Comparison of ENCODE assay signal across 23 cellular contexts in the genomic region with DNA sequence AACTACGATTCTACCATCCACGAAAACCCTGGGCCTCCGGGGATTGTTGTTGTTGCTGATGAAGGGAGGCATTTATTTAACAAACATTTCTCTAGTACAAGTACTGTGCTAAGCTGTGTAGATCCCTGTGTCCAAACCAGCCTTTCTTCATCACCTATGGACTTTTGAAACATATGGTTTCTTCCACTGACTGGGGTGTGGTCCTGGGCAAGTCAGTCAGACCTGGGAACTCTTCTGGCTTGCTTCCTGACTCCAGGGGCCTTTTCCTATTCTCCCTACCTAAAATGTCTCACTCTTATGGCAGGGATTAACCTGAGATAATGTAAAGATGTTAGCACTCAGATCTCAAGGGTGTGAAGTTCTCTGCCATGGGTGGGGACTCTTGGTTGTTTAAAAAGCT.
"Had no signal": no experiment of that assay in that cellular context is flagged by ENCODE, and none has a peak within 500 bp of the region (broad histone marks: within the 10 kb centered on the region; RNA-seq: fewer than 3 reads in every experiment).

No MANE protein-coding gene starts in this region.

- ATAC-seq: gastroesophageal sphincter; lower lobe of right lung; natural killer cell treated with Interleukin-12 subunit alpha and Interleukin-12 subunit beta and Interleukin-15 and Interleukin-18, amount 100 ng/mL, for 72 hours; right lobe of liver; stimulated activated memory B cell treated with anti-CD40 and anti-IgM and Interleukin-4, amounts not matched to agents 10 μg/mL and 1 μg/mL and 100 μg/mL, for 72 hours; upper lobe of right lung had no signal

- DNase-seq: effector CD8-positive, alpha-beta T cell; glutamatergic neuron; immature natural killer cell; left ventricle myocardium inferior; lower lobe of right lung; mesenchymal stem cell; retina; right lobe of liver; spleen; stimulated activated CD4-positive, alpha-beta T cell treated with anti-CD3 and anti-CD28 coated beads, Interleukin-15, amount 100 ng/mL, for 24 hours; stimulated activated CD4-positive, alpha-beta T cell treated with anti-CD3 and anti-CD28 coated beads, Interleukin-1b, Interleukin-23, amount 100 ng/mL, for 48 hours; stimulated activated CD4-positive, alpha-beta T cell treated with anti-CD3 and anti-CD28 coated beads, Interleukin-4, amount 100 ng/mL, for 24 hours; tibial artery; upper lobe of right lung had no signal

- H3K36me3 ChIP-seq: right lobe of liver had no signal

- H3K9me3 Mint-ChIP-seq: natural killer cell treated with Interleukin-12 subunit alpha and Interleukin-12 subunit beta and Interleukin-15 and Interleukin-18, amount 100 ng/mL, for 72 hours; stimulated activated memory B cell treated with anti-CD40 and anti-IgM and Interleukin-4, amounts not matched to agents 10 μg/mL and 1 μg/mL and 100 μg/mL, for 72 hours; stimulated activated naive CD8-positive, alpha-beta T cell treated with anti-CD3 and anti-CD28 coated beads, Interleukin-15, Interleukin-2, amounts not matched to agents 100 ng/mL and 50 ng/mL, for 24 hours had no signal

- H3K4me3 Mint-ChIP-seq: immature natural killer cell; natural killer cell treated with Interleukin-12 subunit alpha and Interleukin-12 subunit beta and Interleukin-15 and Interleukin-18, amount 100 ng/mL, for 72 hours; stimulated activated memory B cell treated with anti-CD40 and anti-IgM and Interleukin-4, amounts not matched to agents 10 μg/mL and 1 μg/mL and 100 μg/mL, for 72 hours; stimulated activated naive CD8-positive, alpha-beta T cell treated with anti-CD3 and anti-CD28 coated beads, Interleukin-15, Interleukin-2, amounts not matched to agents 100 ng/mL and 50 ng/mL, for 24 hours had no signal

- H3K27ac Mint-ChIP-seq: immature natural killer cell; natural killer cell treated with Interleukin-12 subunit alpha and Interleukin-12 subunit beta and Interleukin-15 and Interleukin-18, amount 100 ng/mL, for 72 hours; stimulated activated memory B cell treated with anti-CD40 and anti-IgM and Interleukin-4, amounts not matched to agents 10 μg/mL and 1 μg/mL and 100 μg/mL, for 72 hours; stimulated activated naive CD8-positive, alpha-beta T cell treated with anti-CD3 and anti-CD28 coated beads, Interleukin-15, Interleukin-2, amounts not matched to agents 100 ng/mL and 50 ng/mL, for 24 hours had no signal

- H3K27me3 ChIP-seq: esophagus muscularis mucosa, gastroesophageal sphincter, right lobe of liver, tibial artery, upper lobe of right lung, vagina had no signal

- H3K4me1 ChIP-seq: parathyroid adenoma, prostate gland, right lobe of liver had no signal

- H3K27ac ChIP-seq: coronary artery, esophagus muscularis mucosa, gastroesophageal sphincter, left ventricle myocardium inferior, lower lobe of right lung, parathyroid adenoma, prostate gland, right lobe of liver, spleen, tibial artery, upper lobe of right lung, vagina had no signal

- H3K9ac ChIP-seq: parathyroid adenoma had no signal

- H3K4me3 ChIP-seq: coronary artery, esophagus muscularis mucosa, gastroesophageal sphincter, left ventricle myocardium inferior, lower lobe of right lung, prostate gland, right lobe of liver, spleen, tibial artery, upper lobe of right lung, vagina had no signal

- H3K9me3 ChIP-seq: esophagus muscularis mucosa, gastroesophageal sphincter, left ventricle myocardium inferior, lower lobe of right lung, prostate gland, right lobe of liver, spleen, tibial artery, upper lobe of right lung, vagina had no signal

- H3K36me3 Mint-ChIP-seq: immature natural killer cell; natural killer cell treated with Interleukin-12 subunit alpha and Interleukin-12 subunit beta and Interleukin-15 and Interleukin-18, amount 100 ng/mL, for 72 hours; stimulated activated memory B cell treated with anti-CD40 and anti-IgM and Interleukin-4, amounts not matched to agents 10 μg/mL and 1 μg/mL and 100 μg/mL, for 72 hours had no signal
